ENCODE assay signal across 9 cellular contexts in genomic region chr14:58280954-58281787, GRCh38. TPM values are rescaled to one million over a fixed set of nuclear protein-coding genes. Genes with fewer than 3 reads are reported as not detected.
DNase-seq lines count a peak whose midpoint lies in the region; ATAC-seq, FAIRE-seq and TF ChIP-seq lines count a peak whose summit lies in the region.
"Had no signal": no experiment of that assay in that cellular context is flagged by ENCODE, and none has a peak within 500 bp of the region (broad histone marks: within the 10 kb centered on the region; RNA-seq: fewer than 3 reads in every experiment).

No MANE protein-coding gene starts in this region.

- H3K4me2 ChIP-seq in hepatocyte, result peak overlapping the region; percentile 8
- H3K4me2 ChIP-seq: KMS-11 had no signal

- no peak for FAIRE-seq in small intestine (lab: Jason Lieb, UNC)

- ATAC-seq in GM21526 (IDR thresholded peaks at IDR 0.05; ENCODE audit: low FRiP score, unreplicated experiment) (peak; percentile 47), body of pancreas (peak; percentile 67), HG03135 (IDR thresholded peaks at IDR 0.05; ENCODE audit: unreplicated experiment) (no peak)

- H3K36me3 ChIP-seq in body of pancreas (replicated peaks in 1 of 2; ENCODE audit: insufficient read depth in 1 of 2, low read depth in 2 of 2) (peaks cover 0 to 4% of the 10 kb centered on the region in 2 donors), hepatocyte (replicated peaks; ENCODE audit: insufficient read depth, low read depth) (no peaks in the 10 kb centered on the region), small intestine (ENCODE audit: control insufficient read depth in 2 of 2, insufficient read depth in 2 of 2, low read length in 2 of 2) (peaks cover 0 to 16% of the 10 kb centered on the region in 2 donors)

- TF ChIP-seq POLR2A in body of pancreas (IDR thresholded peaks at IDR 0.05), result no peak

- H3K27ac ChIP-seq in body of pancreas (peak overlapping the region in 3 of 4 donors; percentile 35 to 81 (median 67)), hepatocyte (peak overlapping the region; percentile 87), small intestine (ENCODE audit: low read depth in 1 of 2, low read length in 1 of 2) (peak overlapping the region in 1 of 2 donors; percentile 48)
- H3K27ac ChIP-seq: KMS-11 had no signal

- WGBS in body of pancreas, 2 donors, result 35 to 39% methylated on average over 4 of the region's 4 CpGs
- 56% methylated on average over 4 of the region's 4 CpGs for WGBS in hepatocyte (ENCODE audit: low lambda C conversion rate, missing lambda C conversion rate)
- 6 to 19% (median 16%) methylated on average over 4 of the region's 4 CpGs for WGBS in small intestine, 3 donors

- H4K20me1 ChIP-seq in hepatocyte (ENCODE audit: insufficient read depth, poor library complexity, severe bottlenecking), result peaks cover 22% of the 10 kb centered on the region

- no peaks in the 10 kb centered on the region for H3K9me2 ChIP-seq in hepatocyte (replicated peaks; ENCODE audit: insufficient read depth)

- no peak overlapping the region for H3K4me3 ChIP-seq in body of pancreas
- H3K4me3 ChIP-seq in hepatocyte, result no peak overlapping the region
- no peak overlapping the region for H3K4me3 ChIP-seq in small intestine (ENCODE audit: low read depth in 1 of 2, low read length in 2 of 2)

- no peaks in the 10 kb centered on the region for H3K9me3 ChIP-seq in body of pancreas
- no peaks in the 10 kb centered on the region for H3K9me3 ChIP-seq in hepatocyte (ENCODE audit: low read depth)
- no peaks in the 10 kb centered on the region for H3K9me3 ChIP-seq in small intestine (ENCODE audit: control insufficient read depth, low read depth)

- peaks cover 93% of the 10 kb centered on the region for H3K79me2 ChIP-seq in hepatocyte

- H2AFZ ChIP-seq in hepatocyte, result no peak overlapping the region

- H3K27me3 ChIP-seq in body of pancreas, result no peaks in the 10 kb centered on the region
- no peaks in the 10 kb centered on the region for H3K27me3 ChIP-seq in hepatocyte
- H3K27me3 ChIP-seq in small intestine (ENCODE audit: control insufficient read depth in 2 of 2, insufficient read depth in 2 of 2, low read length in 2 of 2), result no peaks in the 10 kb centered on the region

- H3K4me1 ChIP-seq in body of pancreas, result peaks cover 38% of the 10 kb centered on the region
- peaks cover 17% of the 10 kb centered on the region for H3K4me1 ChIP-seq in hepatocyte (ENCODE audit: insufficient read depth)
- peaks cover 0 to 8% of the 10 kb centered on the region in 2 donors for H3K4me1 ChIP-seq in small intestine (ENCODE audit: control insufficient read depth in 2 of 2, insufficient read depth in 1 of 2, low read depth in 1 of 2, low read length in 1 of 2)

- DNase-seq in CD1c-positive myeloid dendritic cell (ENCODE audit: extremely low spot score), result peak; percentile 96
- peak; percentile 82 for DNase-seq in NCI-H2029 treated with DMSO at 0.1 percent for 48 hours (lab: John Stamatoyannopoulos, UW)
- peak in 2 of 4 donors; percentile 31 to 61 for DNase-seq in body of pancreas
- DNase-seq in hepatocyte (ENCODE audit: low spot score), result peak; percentile 71
- DNase-seq in small intestine, result peak; percentile 15
- no peak for DNase-seq in stimulated activated CD4-positive, alpha-beta T cell treated with anti-CD3 and anti-CD28 coated beads, Interleukin-2, amount 100 ng/mL, for 24 hours

- intact Hi-C loops in body of pancreas (cut with DNase I), result no loop called here

- TF ChIP-seq CTCF in body of pancreas (IDR thresholded peaks at IDR 0.05), result no peak
- no peak for TF ChIP-seq CTCF in hepatocyte (IDR thresholded peaks at IDR 0.05; ENCODE audit: poor library complexity)

RNA-seq across cellular contexts. Expression of gene ARID4A, which starts 17.2 kb away (rescaled TPM):
- 10 to 100 TPM; 23.6 to 28.3 TPM for total RNA-seq in body of pancreas
- 15.0 and 15.9 TPM in 2 replicates for total RNA-seq in hepatocyte
- polyA plus RNA-seq in hepatocyte, result 17.2 and 24.8 TPM in 2 replicates
- 1 to 10 TPM; 5.5 to 8.7 (median 6.2) TPM for polyA plus RNA-seq in small intestine

RNA-seq across cellular contexts. Expression of gene PSMA3, which starts 36.5 kb away (rescaled TPM):
- total RNA-seq in body of pancreas (10 to 100 TPM; 59.7 to 77.0 TPM), hepatocyte (96.2 and 152 TPM in 2 replicates)
- polyA plus RNA-seq in hepatocyte (174 and 186 TPM in 2 replicates), small intestine (100 to 1,000 TPM; 166 to 206 (median 175) TPM)

Comparison
In these comparisons a context has a peak if more than half of its experiments do, and no peak if none do; other contexts are left out.
1. DNase-seq: peak in CD1c-positive myeloid dendritic cell (single experiment), NCI-H2029 treated with DMSO at 0.1 percent for 48 hours (single experiment), hepatocyte (single experiment) and small intestine (single experiment); none in stimulated activated CD4-positive, alpha-beta T cell treated with anti-CD3 and anti-CD28 coated beads, Interleukin-2, amount 100 ng/mL, for 24 hours (0 of 2).